In genomic region chr7:101911011-101911799, GRCh38 we compare ENCODE assay signal across 15 cellular contexts.
DNase-seq lines count a peak whose midpoint lies in the region; FAIRE-seq and TF ChIP-seq lines count a peak whose summit lies in the region.
"Had no signal": no experiment of that assay in that cellular context is flagged by ENCODE, and none has a peak within 500 bp of the region (broad histone marks: within the 10 kb centered on the region; RNA-seq: fewer than 3 reads in every experiment).

No MANE protein-coding gene starts in this region.

- H3K9me2 ChIP-seq in MM.1S (replicated peaks; ENCODE audit: insufficient read depth, low read length), result no peaks in the 10 kb centered on the region

- H3K4me1 ChIP-seq in HEK293 (ENCODE audit: control insufficient read depth, insufficient read depth, low read length) (0 out of 2 replicates have a peak, but pooled peaks cover 5% of the 10 kb centered on the region), cardiac muscle cell (ENCODE audit: low read depth) (peaks cover 11% of the 10 kb centered on the region), muscle layer of colon (ENCODE audit: insufficient read depth, low read length) (peaks cover 33% of the 10 kb centered on the region), testis (peaks cover 15% of the 10 kb centered on the region), MM.1S (ENCODE audit: low read length) (no peaks in the 10 kb centered on the region)

- H4K20me1 ChIP-seq in MM.1S (ENCODE audit: insufficient read depth, low read length), result no peaks in the 10 kb centered on the region; the same call in 1 of the 2 replicates

- no peak overlapping the region for H2AFZ ChIP-seq in MM.1S (ENCODE audit: low read length)

- H3K4me2 ChIP-seq in MM.1S (ENCODE audit: low read depth, low read length), result no peak overlapping the region

- no peak overlapping the region for H3K9ac ChIP-seq in muscle layer of colon (ENCODE audit: low read length)
- H3K9ac ChIP-seq in MM.1S (ENCODE audit: low read length), result no peak overlapping the region

- no peak overlapping the region for H3K27ac ChIP-seq in HEK293 (ENCODE audit: extremely low read depth, low read depth, low read length)
- peak overlapping the region; percentile 12 for H3K27ac ChIP-seq in cardiac muscle cell
- peak overlapping the region; percentile 93 for H3K27ac ChIP-seq in muscle layer of colon (ENCODE audit: low read depth, low read length)
- peak overlapping the region; percentile 59 for H3K27ac ChIP-seq in testis
- H3K27ac ChIP-seq in MM.1S (ENCODE audit: low read length), result no peak overlapping the region

- FAIRE-seq in D721Med (lab: Jason Lieb, UNC) (no peak), GM12891 (lab: Jason Lieb, UNC) (no peak)

- H3K27me3 ChIP-seq in cardiac muscle cell (no peaks in the 10 kb centered on the region), muscle layer of colon (ENCODE audit: control insufficient read depth in 1 of 2, insufficient read depth in 2 of 2, low read length in 2 of 2) (no peaks in the 10 kb centered on the region), testis (no peaks in the 10 kb centered on the region), MM.1S (replicated peaks; ENCODE audit: insufficient read depth, low read length) (no peaks in the 10 kb centered on the region)
- H3K27me3 ChIP-seq: dorsolateral prefrontal cortex had no signal

- DNase-seq in cardiac muscle cell (ENCODE audit: low read depth in 1 of 2, low spot score in 1 of 2), result peak in 1 of 2 donors; percentile 48
- peak; percentile 57 for DNase-seq in testis
- no peak for DNase-seq in D721Med (ENCODE audit: insufficient read length, low spot score)
- no peak for DNase-seq in GM12891 (ENCODE audit: insufficient read length, low spot score)
- no peak for DNase-seq in MM.1S
- no peak for DNase-seq in Ammon's horn (ENCODE audit: low spot score)
- DNase-seq: activated CD4-positive, alpha-beta memory T cell treated with anti-CD3 and anti-CD28 coated beads for 36 hours; DMS79; Kasumi-1; NCI-H1694; NCI-H510A treated with DMSO at 0.1 percent for 48 hours; PC-3 had no signal

- TF ChIP-seq POLR2A in testis (IDR thresholded peaks at IDR 0.05) (no peak), GM12891 (IDR thresholded peaks at IDR 0.05; ENCODE audit: low read depth, low read length) (no peak)

- intact Hi-C loops in testis (cut with DNase I; ENCODE audit: low total_unique reads), result no loop called here

- CTCF ChIA-PET in HEK293 (lab: Yijun Ruan, JAX), result no interaction called here

- H3K4me3 ChIP-seq in HEK293 (ENCODE audit: low read depth, low read length) (no peak overlapping the region), cardiac muscle cell (no peak overlapping the region), muscle layer of colon (ENCODE audit: low read depth in 1 of 2, low read length in 2 of 2) (no peak overlapping the region), testis (no peak overlapping the region), MM.1S (ENCODE audit: low read length) (no peak overlapping the region)
- H3K4me3 ChIP-seq: dorsolateral prefrontal cortex had no signal

- TF ChIP-seq CTCF in HEK293 (tag by site-specific recombination; IDR thresholded peaks at IDR 0.05) (no peak), cardiac muscle cell (IDR thresholded peaks at IDR 0.05; ENCODE audit: low read depth, low read length) (no peak), testis (IDR thresholded peaks at IDR 0.05) (no peak), D721Med (IDR thresholded peaks at IDR 0.05; ENCODE audit: insufficient read depth, missing control alignments) (no peak), MM.1S (IDR thresholded peaks at IDR 0.05; ENCODE audit: low read length) (no peak)

- WGBS in testis, 2 donors, result 80 to 82% methylated on average over 9 to 16 of the region's 17 CpGs

- peaks cover 68% of the 10 kb centered on the region for H3K79me2 ChIP-seq in MM.1S (ENCODE audit: low read length)

- no peaks in the 10 kb centered on the region for H3F3A ChIP-seq in MM.1S (ENCODE audit: insufficient read depth, low read length)

- POLR2A ChIA-PET in HEK293 (lab: Yijun Ruan, JAX), result no interaction called here

- H3K9me3 ChIP-seq in HEK293 (ENCODE audit: control insufficient read depth, insufficient read depth, low read depth, low read length) (no peaks in the 10 kb centered on the region), cardiac muscle cell (ENCODE audit: low read depth) (no peaks in the 10 kb centered on the region), muscle layer of colon (ENCODE audit: low read length) (no peaks in the 10 kb centered on the region), testis (no peaks in the 10 kb centered on the region), MM.1S (replicated peaks; ENCODE audit: insufficient read depth, low read length) (no peaks in the 10 kb centered on the region)

- H3K36me3 ChIP-seq in HEK293 (ENCODE audit: control insufficient read depth in 2 of 2, insufficient read depth in 1 of 2, low read length in 2 of 2) (peaks cover 0 to 7% of the 10 kb centered on the region in 2 experiments; a peak in 1 of 3 replicates), cardiac muscle cell (no peaks in the 10 kb centered on the region), muscle layer of colon (ENCODE audit: insufficient read depth, low read length) (peaks cover 5% of the 10 kb centered on the region), testis (ENCODE audit: low read depth, missing control alignments) (no peaks in the 10 kb centered on the region), MM.1S (replicated peaks; ENCODE audit: insufficient read depth, low read length) (no peaks in the 10 kb centered on the region)

TF ChIP-seq in HEK293, 187 proteins besides CTCF, POLR2A, EP300 and RAD21:
- TF ChIP-seq BCL11A (tag by site-specific recombination; IDR thresholded peaks at IDR 0.05; ENCODE audit: low read depth) (0 out of 2 replicates have a peak, but pooled peaks have one; percentile 10), ZNF623 (tag by site-specific recombination; IDR thresholded peaks at IDR 0.05) (no peak), ZNF416 (tag by site-specific recombination; IDR thresholded peaks at IDR 0.05) (no peak), BCL11B (tag by site-specific recombination; IDR thresholded peaks at IDR 0.05; ENCODE audit: low read depth) (0 out of 2 replicates have a peak, but pooled peaks have one; percentile 58), ZBTB21 (tag by site-specific recombination; IDR thresholded peaks at IDR 0.05) (no peak), ZNF140 (tag by site-specific recombination; IDR thresholded peaks at IDR 0.05) (no peak)

TF ChIP-seq in GM12891, 5 proteins besides CTCF, POLR2A, EP300 and RAD21:
- TF ChIP-seq PAX5 (IDR thresholded peaks at IDR 0.05; ENCODE audit: insufficient read depth, low read length, severe bottlenecking) (no peak), POU2F2 (IDR thresholded peaks at IDR 0.05; ENCODE audit: low read depth, low read length) (no peak), POLR2AphosphoS5 (IDR thresholded peaks at IDR 0.05; ENCODE audit: low read depth, low read length) (no peak), SPI1 (IDR thresholded peaks at IDR 0.05; ENCODE audit: low read depth, low read length) (no peak), TAF1 (IDR thresholded peaks at IDR 0.05; ENCODE audit: low read depth, low read length) (no peak)

Comparison
In these comparisons a context has a peak if more than half of its experiments do, and no peak if none do; other contexts are left out.
1. H3K27ac ChIP-seq: peak in cardiac muscle cell (single experiment), muscle layer of colon (single experiment) and testis (2 of 2); none in HEK293 (single experiment) and MM.1S (single experiment).